Comparison of ENCODE assay signal across 1 cellular context in the genomic region with DNA sequence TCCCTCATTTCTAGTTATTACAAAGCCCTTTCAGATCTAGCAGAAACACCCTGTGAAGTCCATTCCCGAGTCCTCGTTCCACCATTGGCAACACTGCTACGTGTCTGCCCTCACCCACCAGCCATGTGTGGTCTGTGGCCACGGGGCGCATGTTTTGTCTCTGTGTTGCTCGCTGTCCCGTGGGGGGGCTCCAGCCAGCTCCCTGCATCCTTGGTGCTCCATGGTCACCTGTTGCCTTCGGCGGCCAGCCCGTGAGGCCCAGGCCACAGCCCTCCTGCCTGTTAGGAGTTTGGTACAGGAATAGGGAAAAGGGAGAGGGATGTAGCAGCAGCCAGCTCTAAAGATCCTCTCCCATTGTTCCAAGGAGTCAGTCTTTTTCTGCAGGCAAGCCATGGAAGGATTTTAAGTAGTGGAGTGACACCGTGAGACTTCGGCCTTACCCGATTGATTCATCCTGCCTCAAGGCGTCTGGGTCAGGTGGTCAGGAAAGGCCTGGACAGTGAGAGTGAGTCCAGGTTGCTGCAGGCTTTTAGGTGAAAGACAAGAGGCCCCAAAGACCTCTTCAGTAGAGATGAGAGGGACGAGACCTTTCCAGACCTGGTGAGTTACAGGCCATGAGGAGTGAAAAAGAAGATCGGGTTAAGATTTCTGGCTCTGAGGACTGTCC.
TF ChIP-seq lines count a peak whose summit lies in the region.

No MANE protein-coding gene starts in this region.

TF ChIP-seq in H1, 55 proteins besides CTCF, POLR2A, EP300 and RAD21:
- TF ChIP-seq CBX5 (IDR thresholded peaks at IDR 0.05; ENCODE audit: low read depth, low read length) (no peak), SRF (IDR thresholded peaks at IDR 0.05; ENCODE audit: low read depth, low read length) (no peak), CEBPB (IDR thresholded peaks at IDR 0.05; ENCODE audit: low read depth, low read length) (no peak), SUZ12 (IDR thresholded peaks at IDR 0.05; ENCODE audit: low read length) (no peak), KDM4A (IDR thresholded peaks at IDR 0.05; ENCODE audit: low read depth, low read length, severe bottlenecking) (no peak), CHD2 (IDR thresholded peaks at IDR 0.05; ENCODE audit: low read length) (no peak), SP1 (IDR thresholded peaks at IDR 0.05; ENCODE audit: low read depth, low read length) (no peak), RFX5 (IDR thresholded peaks at IDR 0.05; ENCODE audit: borderline replicate concordance, low read depth, low read length) (no peak), JUN (IDR thresholded peaks at IDR 0.05; ENCODE audit: low read depth, low read length) (no peak), KDM5A (IDR thresholded peaks at IDR 0.05; ENCODE audit: low read length) (no peak), POU5F1 (IDR thresholded peaks at IDR 0.05; ENCODE audit: low read depth, low read length) (no peak), TBP (IDR thresholded peaks at IDR 0.05; ENCODE audit: low read depth, low read length) (no peak), SP2 (IDR thresholded peaks at IDR 0.05; ENCODE audit: low read length) (no peak), RXRA (IDR thresholded peaks at IDR 0.05; ENCODE audit: insufficient read depth, low read depth, low read length) (no peak), TAF1 (IDR thresholded peaks at IDR 0.05; ENCODE audit: low read depth, low read length) (no peak), HDAC6 (IDR thresholded peaks at IDR 0.05; ENCODE audit: low read depth, low read length) (no peak)
- TF ChIP-seq, protein P1, sequence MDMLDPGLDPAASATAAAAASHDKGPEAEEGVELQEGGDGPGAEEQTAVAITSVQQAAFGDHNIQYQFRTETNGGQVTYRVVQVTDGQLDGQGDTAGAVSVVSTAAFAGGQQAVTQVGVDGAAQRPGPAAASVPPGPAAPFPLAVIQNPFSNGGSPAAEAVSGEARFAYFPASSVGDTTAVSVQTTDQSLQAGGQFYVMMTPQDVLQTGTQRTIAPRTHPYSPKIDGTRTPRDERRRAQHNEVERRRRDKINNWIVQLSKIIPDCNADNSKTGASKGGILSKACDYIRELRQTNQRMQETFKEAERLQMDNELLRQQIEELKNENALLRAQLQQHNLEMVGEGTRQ (IDR thresholded peaks at IDR 0.05; ENCODE audit: low read length): no peak
- TF ChIP-seq, protein P2, sequence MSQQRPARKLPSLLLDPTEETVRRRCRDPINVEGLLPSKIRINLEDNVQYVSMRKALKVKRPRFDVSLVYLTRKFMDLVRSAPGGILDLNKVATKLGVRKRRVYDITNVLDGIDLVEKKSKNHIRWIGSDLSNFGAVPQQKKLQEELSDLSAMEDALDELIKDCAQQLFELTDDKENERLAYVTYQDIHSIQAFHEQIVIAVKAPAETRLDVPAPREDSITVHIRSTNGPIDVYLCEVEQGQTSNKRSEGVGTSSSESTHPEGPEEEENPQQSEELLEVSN (IDR thresholded peaks at IDR 0.05): no peak
